Comparison of ENCODE assay signal across 30 cellular contexts in genomic region chr18:9902832-9903231, GRCh38. TPM values are rescaled to one million over a fixed set of nuclear protein-coding genes. Genes with fewer than 3 reads are reported as not detected.
DNase-seq lines count a peak whose midpoint lies in the region; ATAC-seq and TF ChIP-seq lines count a peak whose summit lies in the region.
"Had no signal": no experiment of that assay in that cellular context is flagged by ENCODE, and none has a peak within 500 bp of the region (broad histone marks: within the 10 kb centered on the region; RNA-seq: fewer than 3 reads in every experiment).

No MANE protein-coding gene starts in this region.

- no peaks in the 10 kb centered on the region for H3K9me3 ChIP-seq in smooth muscle cell (replicated peaks; ENCODE audit: low read depth)
- H3K9me3 ChIP-seq: breast epithelium, right lobe of liver, tibial nerve had no signal

- no peaks in the 10 kb centered on the region for H3K36me3 ChIP-seq in GM23338 (ENCODE audit: insufficient read depth)
- no peaks in the 10 kb centered on the region for H3K36me3 ChIP-seq in smooth muscle cell (ENCODE audit: low read depth)
- H3K36me3 ChIP-seq: breast epithelium, right lobe of liver, tibial nerve had no signal

- H3K4me1 ChIP-seq in GM23338 (ENCODE audit: insufficient read depth): peaks cover 14% of the 10 kb centered on the region
- no peaks in the 10 kb centered on the region for H3K4me1 ChIP-seq in smooth muscle cell (ENCODE audit: low read depth)
- H3K4me1 ChIP-seq: breast epithelium, tibial nerve had no signal

- H3K36me3 Mint-ChIP-seq in GM23338 (ENCODE audit: low read depth): no peaks in the 10 kb centered on the region
- H3K36me3 Mint-ChIP-seq: activated naive CD8-positive, alpha-beta T cell treated with anti-CD3 and anti-CD28 coated beads for 36 hours had no signal

- no peak overlapping the region for H3K4me2 ChIP-seq in GM23338
- peak overlapping the region; percentile 32 for H3K4me2 ChIP-seq in smooth muscle cell

- no peak overlapping the region for H3K27ac ChIP-seq in GM23338 (ENCODE audit: low read depth)
- no peak overlapping the region for H3K27ac ChIP-seq in smooth muscle cell (ENCODE audit: low read depth)
- H3K27ac ChIP-seq: breast epithelium, right lobe of liver, tibial nerve had no signal

- no peak overlapping the region for H3K4me3 Mint-ChIP-seq in GM23338
- H3K4me3 Mint-ChIP-seq: activated CD4-positive, alpha-beta T cell treated with anti-CD3 and anti-CD28 coated beads for 36 hours; activated naive CD8-positive, alpha-beta T cell treated with anti-CD3 and anti-CD28 coated beads for 36 hours; activated T-cell treated with anti-CD3 and anti-CD28 coated beads, Interleukin-2, amount 50 U/mL, for 24 hours; HFFc6 had no signal

- no peaks in the 10 kb centered on the region for H3K79me2 ChIP-seq in GM23338 (replicated peaks; ENCODE audit: insufficient read depth)
- no peaks in the 10 kb centered on the region for H3K79me2 ChIP-seq in smooth muscle cell (ENCODE audit: low read depth)

- no peaks in the 10 kb centered on the region for H3F3A ChIP-seq in GM23338 (replicated peaks; ENCODE audit: low read depth)
- H3F3A ChIP-seq in smooth muscle cell (ENCODE audit: low read depth): peaks cover 5% of the 10 kb centered on the region

- H3K4me3 ChIP-seq in GM23338: no peak overlapping the region
- H3K4me3 ChIP-seq in fibroblast of villous mesenchyme (ENCODE audit: low read depth, low read length): no peak overlapping the region
- H3K4me3 ChIP-seq in smooth muscle cell: no peak overlapping the region
- H3K4me3 ChIP-seq: breast epithelium, right lobe of liver, tibial nerve had no signal

- H4K20me1 ChIP-seq in GM23338 (replicated peaks; ENCODE audit: insufficient read depth): no peaks in the 10 kb centered on the region
- H4K20me1 ChIP-seq in smooth muscle cell (ENCODE audit: low read depth): no peaks in the 10 kb centered on the region

- no peak overlapping the region for H3K9ac ChIP-seq in smooth muscle cell (ENCODE audit: low read depth)

- H3K27me3 ChIP-seq in GM23338 (ENCODE audit: insufficient read depth) (no peaks in the 10 kb centered on the region), smooth muscle cell (ENCODE audit: low read depth) (no peaks in the 10 kb centered on the region)
- H3K27me3 ChIP-seq: breast epithelium, right lobe of liver, tibial nerve had no signal

- no peaks in the 10 kb centered on the region for H3K9me2 ChIP-seq in GM23338 (ENCODE audit: insufficient read depth)

- H2AFZ ChIP-seq in GM23338: peak overlapping the region; percentile 19
- no peak overlapping the region for H2AFZ ChIP-seq in smooth muscle cell (ENCODE audit: low read depth)

- no peaks in the 10 kb centered on the region for H3K9me3 Mint-ChIP-seq in GM23338
- H3K9me3 Mint-ChIP-seq: activated naive CD8-positive, alpha-beta T cell treated with anti-CD3 and anti-CD28 coated beads for 36 hours; activated T-cell treated with anti-CD3 and anti-CD28 coated beads, Interleukin-2, amount 50 U/mL, for 24 hours; HFFc6 had no signal

- H3K27ac Mint-ChIP-seq in GM23338: no peak overlapping the region
- H3K27ac Mint-ChIP-seq: activated CD4-positive, alpha-beta T cell treated with anti-CD3 and anti-CD28 coated beads for 36 hours; activated naive CD8-positive, alpha-beta T cell treated with anti-CD3 and anti-CD28 coated beads for 36 hours; activated T-cell treated with anti-CD3 and anti-CD28 coated beads, Interleukin-2, amount 50 U/mL, for 24 hours; HFFc6 had no signal

- ATAC-seq in GM23338 (no peak), GM19452 (IDR thresholded peaks at IDR 0.05; ENCODE audit: unreplicated experiment) (no peak)
- ATAC-seq: activated CD4-positive, alpha-beta T cell treated with anti-CD3 and anti-CD28 coated beads for 36 hours; left lobe of liver; Panc1; right lobe of liver had no signal

- intact Hi-C loops in posterior cingulate gyrus (cut with DNase I): no loop called here

- 28% methylated on average over 10 of the region's 10 CpGs for WGBS in smooth muscle cell (ENCODE audit: low lambda C conversion rate)

- peaks cover 13% of the 10 kb centered on the region for H3K4me1 Mint-ChIP-seq in GM23338

- DNase-seq in GM23338 (ENCODE audit: low spot score): no peak
- DNase-seq in NCI-H82 treated with DMSO at 0.1 percent for 48 hours (lab: John Stamatoyannopoulos, UW; ENCODE audit: unreplicated experiment): peak; percentile 94
- peak; percentile 52 for DNase-seq in fibroblast of villous mesenchyme (ENCODE audit: low read depth)
- no peak for DNase-seq in smooth muscle cell (lab: John Stamatoyannopoulos, UW; ENCODE audit: unreplicated experiment)
- no peak for DNase-seq in activated CD4-positive, alpha-beta T cell treated with anti-CD3 and anti-CD28 coated beads for 48 hours
- DNase-seq in posterior cingulate gyrus: no peak
- DNase-seq: activated CD4-positive, alpha-beta T cell treated with anti-CD3 and anti-CD28 coated beads for 36 hours; activated CD8-positive, alpha-beta memory T cell treated with anti-CD3 and anti-CD28 coated beads for 24 hours; activated gamma-delta T cell; activated naive CD8-positive, alpha-beta T cell treated with anti-CD3 and anti-CD28 coated beads for 36 hours; activated T-cell treated with anti-CD3 and anti-CD28 coated beads, Interleukin-2, amount 50 U/mL, for 24 hours; anterior cingulate cortex; C1 segment of cervical spinal cord; DMS79 treated with DMSO at 0.1 percent for 48 hours; GF-D8; HFFc6; mesendoderm; NCI-H1092; NCI-H187; NCI-H510A treated with DMSO at 0.1 percent for 48 hours; right lobe of liver; SHP77 treated with DMSO at 0.1 percent for 48 hours; stimulated activated CD4-positive, alpha-beta T cell treated with anti-CD3 and anti-CD28 coated beads, Interleukin-4, amount 100 ng/mL, for 24 hours had no signal

- no peak for TF ChIP-seq CTCF in GM23338 (conservative IDR thresholded peaks at IDR 0.05; ENCODE audit: low read depth in 2 of 2)
- no peak for TF ChIP-seq CTCF in fibroblast of villous mesenchyme (IDR thresholded peaks at IDR 0.05; ENCODE audit: insufficient read depth, low read depth, low read length)
- no peak for TF ChIP-seq CTCF in smooth muscle cell (IDR thresholded peaks at IDR 0.05; ENCODE audit: borderline replicate concordance, insufficient read depth, poor library complexity, severe bottlenecking)

- H3K27me3 Mint-ChIP-seq in GM23338 (ENCODE audit: insufficient read depth, low read depth, poor library complexity): peaks cover 1% of the 10 kb centered on the region

TF ChIP-seq in GM23338, 12 proteins besides CTCF, POLR2A, EP300 and RAD21 (continues in another document):
- no peak for TF ChIP-seq REST (IDR thresholded peaks at IDR 0.05; ENCODE audit: unreplicated experiment)
- no peak for TF ChIP-seq EZH2 (IDR thresholded peaks at IDR 0.05; ENCODE audit: low read depth, unreplicated experiment)
- no peak for TF ChIP-seq POLR2AphosphoS5 (IDR thresholded peaks at IDR 0.05; ENCODE audit: low read depth)
- TF ChIP-seq ETS1 (IDR thresholded peaks at IDR 0.05): no peak
- no peak for TF ChIP-seq ZNF114 (CRISPR knock-in tag; IDR thresholded peaks at IDR 0.05)

RNA-seq across cellular contexts. Expression of gene VAPA, which starts 11.0 kb away (rescaled TPM):
- total RNA-seq in GM23338 (2014; rRNA removed; shearing (Covaris generic)): 166 and 178 TPM in 2 replicates
- polyA plus RNA-seq in GM23338 (2016; fragmentation: Nextera tagmentation; extraction: Ambion mirVana): 158 and 162 TPM in 2 replicates
- total RNA-seq in fibroblast of villous mesenchyme: 203 and 288 TPM in 2 replicates
- 350 and 386 TPM in 2 replicates for total RNA-seq in smooth muscle cell
- polyA plus RNA-seq in smooth muscle cell: 315 and 334 TPM in 2 replicates

RNA-seq across cellular contexts. Expression of gene TXNDC2, which starts 17.1 kb away (rescaled TPM):
- not detected in 2 replicates for total RNA-seq in GM23338 (2014; rRNA removed; shearing (Covaris generic))
- 0.16 TPM in 1 of 2 replicates, not detected in the other for polyA plus RNA-seq in GM23338 (2016; fragmentation: Nextera tagmentation; extraction: Ambion mirVana)
- under 0.01 TPM in 1 of 2 replicates, not detected in the other for total RNA-seq in fibroblast of villous mesenchyme
- total RNA-seq in smooth muscle cell: 0.58 and 0.94 TPM in 2 replicates
- 1.1 TPM in 1 of 2 replicates, not detected in the other for polyA plus RNA-seq in smooth muscle cell
- total RNA-seq: activated CD4-positive, alpha-beta T cell treated with anti-CD3 and anti-CD28 coated beads for 36 hours; activated naive CD8-positive, alpha-beta T cell treated with anti-CD3 and anti-CD28 coated beads for 36 hours; endothelial cell of umbilical vein; glomerular endothelial cell; left lobe of liver; right lobe of liver had no signal

Comparison
In these comparisons a context has a peak if more than half of its experiments do, and no peak if none do; other contexts are left out.
1. DNase-seq: peak in NCI-H82 treated with DMSO at 0.1 percent for 48 hours (single experiment) and fibroblast of villous mesenchyme (single experiment); none in GM23338 (single experiment), smooth muscle cell (single experiment), activated CD4-positive, alpha-beta T cell treated with anti-CD3 and anti-CD28 coated beads for 48 hours (single experiment) and posterior cingulate gyrus (0 of 10).